In the genomic region with DNA sequence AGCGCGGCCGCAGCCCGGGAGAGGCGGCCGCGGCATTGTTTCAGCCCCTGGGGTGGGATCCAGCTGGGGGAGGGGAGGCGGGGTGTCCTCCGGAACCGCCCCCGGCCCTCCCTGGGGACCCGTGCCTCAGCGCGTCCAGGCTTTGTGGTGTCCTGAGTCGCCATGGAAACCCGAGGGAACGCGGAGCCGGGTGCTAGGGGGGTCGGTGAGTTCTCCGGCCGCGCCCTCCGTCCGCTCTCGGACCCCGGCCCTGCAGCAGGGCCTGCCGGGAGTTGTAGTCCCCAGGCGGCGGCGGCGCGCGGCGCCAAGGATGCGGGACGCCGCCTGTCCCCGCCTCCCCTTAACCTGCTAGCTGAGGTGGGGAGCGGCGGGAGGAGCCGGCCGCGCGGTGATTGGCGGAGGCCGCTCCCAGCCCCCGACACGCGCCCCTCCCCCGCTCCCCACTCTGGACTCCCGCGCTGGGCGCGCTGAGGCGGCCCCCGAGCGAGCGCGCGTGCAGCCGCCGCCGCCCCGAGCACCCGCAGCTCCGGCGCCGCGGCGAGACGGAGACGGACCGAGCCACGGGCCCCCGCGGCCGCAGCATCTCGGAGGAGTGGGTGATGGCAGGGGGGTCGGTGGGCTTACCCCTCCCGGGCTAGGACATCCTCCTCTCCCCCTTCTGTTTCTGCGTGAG, we compare ENCODE assay signal across 8 cellular contexts. TPM values are rescaled to one million over a fixed set of nuclear protein-coding genes. Genes with fewer than 3 reads are reported as not detected.
DNase-seq lines count a peak whose midpoint lies in the region; ATAC-seq, FAIRE-seq and TF ChIP-seq lines count a peak whose summit lies in the region.

A gene with protein sequence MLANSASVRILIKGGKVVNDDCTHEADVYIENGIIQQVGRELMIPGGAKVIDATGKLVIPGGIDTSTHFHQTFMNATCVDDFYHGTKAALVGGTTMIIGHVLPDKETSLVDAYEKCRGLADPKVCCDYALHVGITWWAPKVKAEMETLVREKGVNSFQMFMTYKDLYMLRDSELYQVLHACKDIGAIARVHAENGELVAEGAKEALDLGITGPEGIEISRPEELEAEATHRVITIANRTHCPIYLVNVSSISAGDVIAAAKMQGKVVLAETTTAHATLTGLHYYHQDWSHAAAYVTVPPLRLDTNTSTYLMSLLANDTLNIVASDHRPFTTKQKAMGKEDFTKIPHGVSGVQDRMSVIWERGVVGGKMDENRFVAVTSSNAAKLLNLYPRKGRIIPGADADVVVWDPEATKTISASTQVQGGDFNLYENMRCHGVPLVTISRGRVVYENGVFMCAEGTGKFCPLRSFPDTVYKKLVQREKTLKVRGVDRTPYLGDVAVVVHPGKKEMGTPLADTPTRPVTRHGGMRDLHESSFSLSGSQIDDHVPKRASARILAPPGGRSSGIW (plus strand): TSS at position 470 of the 673 bp plus-strand sequence. CDS start 50,368 bp downstream, outside the sequence.

- TF ChIP-seq CTCF in D721Med (IDR thresholded peaks at IDR 0.05; ENCODE audit: insufficient read depth, missing control alignments) (no peak), VCaP (conservative IDR thresholded peaks at IDR 0.05) (no peak), retinal pigment epithelial cell (conservative IDR thresholded peaks at IDR 0.05; ENCODE audit: low read depth, low read length) (no peak), left lung (IDR thresholded peaks at IDR 0.05) (no peak)

- peak within 1 kb of the TSS; percentile 36 for H3K4me3 ChIP-seq in retinal pigment epithelial cell (ENCODE audit: low read length)
- peak within 1 kb of the TSS in 1 of 2 donors; percentile 18 for H3K4me3 ChIP-seq in left lung

- intact Hi-C loops in left lung (cut with DNase I): loop anchor here in 1 of 2 donors (5.0 to 10.0 kb wide), 2 partner anchors 90 to 167 kb away; no protein-coding TSS in a partner anchor

- FAIRE-seq in D721Med (lab: Jason Lieb, UNC): no peak

- peaks cover 7 to 37% of the 10 kb centered on the region in 2 donors for H3K4me1 ChIP-seq in left lung

- ATAC-seq in left lung (no peak), HG02840 (IDR thresholded peaks at IDR 0.05; ENCODE audit: low FRiP score, unreplicated experiment) (no peak)

- DNase-seq in D721Med (ENCODE audit: insufficient read length, low spot score): peak; percentile 77
- peak; percentile 70 for DNase-seq in NCI-H1105 (lab: John Stamatoyannopoulos, UW)
- DNase-seq in globus pallidus (ENCODE audit: low spot score): peak; percentile 70
- no peak for DNase-seq in retinal pigment epithelial cell (ENCODE audit: low read depth)
- no peak for DNase-seq in left lung
- DNase-seq in dedifferentiated amniotic fluid mesenchymal stem cell (ENCODE audit: extremely low spot score): no peak

- H3K9me3 ChIP-seq in left lung: no peaks in the 10 kb centered on the region

- peaks cover 75 to 98% of the 10 kb centered on the region in 2 donors for H3K27me3 ChIP-seq in left lung

- no peaks in the 10 kb centered on the region for H3K36me3 ChIP-seq in left lung

- peak within 1 kb of the TSS; percentile 62; the same call in 1 of the 2 replicates for H3K27ac ChIP-seq in VCaP
- H3K27ac ChIP-seq in left lung: no peak within 1 kb of the TSS

RNA-seq across cellular contexts. Expression of the gene that starts here (rescaled TPM):
- not detected for total RNA-seq in left lung

Comparison
In these comparisons a context has a peak if more than half of its experiments do, and no peak if none do; other contexts are left out.
1. DNase-seq: peak in D721Med (single experiment), NCI-H1105 (single experiment) and globus pallidus (single experiment); none in retinal pigment epithelial cell (single experiment), left lung (0 of 2) and dedifferentiated amniotic fluid mesenchymal stem cell (single experiment).